18 cellular contexts compared by ENCODE assay signal in the genomic region with DNA sequence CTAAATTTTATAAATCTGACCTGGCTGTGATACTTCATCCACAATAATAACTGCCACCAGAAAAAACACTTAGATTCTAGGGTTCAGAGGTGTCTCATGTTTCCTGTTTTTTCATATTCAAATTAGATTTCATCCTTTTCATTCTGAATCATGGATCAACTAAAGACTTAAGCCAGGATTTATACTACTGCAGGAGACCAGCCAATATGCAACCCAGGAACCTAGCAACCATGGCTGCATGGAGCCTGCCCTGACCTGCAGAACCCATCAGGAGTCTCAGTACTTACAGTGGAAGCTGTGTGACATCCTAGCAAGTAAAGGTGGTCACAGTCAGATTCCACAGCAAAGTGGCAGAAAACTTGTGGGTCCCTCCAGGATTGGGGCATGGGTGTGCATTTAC. TPM values are rescaled to one million over a fixed set of nuclear protein-coding genes. Genes with fewer than 3 reads are reported as not detected.
"Had no signal": no experiment of that assay in that cellular context is flagged by ENCODE, and none has a peak within 500 bp of the region (broad histone marks: within the 10 kb centered on the region; RNA-seq: fewer than 3 reads in every experiment).

No MANE protein-coding gene starts in this region.

- DNase-seq: activated CD4-positive, alpha-beta T cell treated with anti-CD3 and anti-CD28 coated beads, Interleukin-2, amount 50 U/mL, for 48 hours; activated CD4-positive, CD25-positive, alpha-beta regulatory T cell treated with anti-CD3 and anti-CD28 coated beads, Interleukin-2, amount 50 U/mL, for 72 hours; activated effector memory CD4-positive, alpha-beta T cell treated with anti-CD3 and anti-CD28 coated beads, Interleukin-2, amount 50 U/mL, for 16 hours; activated T-cell treated with anti-CD3 and anti-CD28 coated beads, Interleukin-2, amount 50 U/mL, for 4 hours; amygdala; brain microvascular endothelial cell; dorsolateral prefrontal cortex; heart left ventricle; islet precursor cell; left ventricle myocardium inferior; mesenchymal stem cell; nephron progenitor cell; stimulated activated CD4-positive, alpha-beta T cell treated with anti-CD3 and anti-CD28 coated beads, Interleukin-12 subunit alpha, Interleukin-12 subunit beta, amount 100 ng/mL, for 4 hours; stimulated activated naive CD4-positive, alpha-beta T cell treated with Interleukin-2 at 50 U/mL for 16 hours had no signal

- H3K9me3 ChIP-seq: heart left ventricle, left ventricle myocardium inferior, suprapubic skin had no signal

- H3K36me3 ChIP-seq: brain microvascular endothelial cell, heart left ventricle, left ventricle myocardium inferior, suprapubic skin had no signal

- ATAC-seq: activated naive CD4-positive, alpha-beta T cell treated with anti-CD3 and anti-CD28 coated beads, Interleukin-2, amount 50 U/mL, for 72 hours; activated T-cell treated with anti-CD3 and anti-CD28 coated beads, Interleukin-2, amount 50 U/mL, for 4 hours; heart left ventricle had no signal

- H3K4me3 ChIP-seq: dorsolateral prefrontal cortex, heart left ventricle, left ventricle myocardium inferior, suprapubic skin had no signal

- H3K27ac ChIP-seq: brain microvascular endothelial cell, dorsolateral prefrontal cortex, heart left ventricle, left ventricle myocardium inferior, suprapubic skin had no signal

- H3K4me1 ChIP-seq: heart left ventricle, left ventricle myocardium inferior, suprapubic skin had no signal

- H3K27me3 ChIP-seq: brain microvascular endothelial cell, dorsolateral prefrontal cortex, heart left ventricle, suprapubic skin had no signal

RNA-seq across cellular contexts. Expression of a gene that starts 40.5 kb away (rescaled TPM):
- total RNA-seq: activated naive CD4-positive, alpha-beta T cell treated with anti-CD3 and anti-CD28 coated beads, Interleukin-2, amount 50 U/mL, for 72 hours; activated T-cell treated with anti-CD3 and anti-CD28 coated beads, Interleukin-2, amount 50 U/mL, for 4 hours; chondrocyte; left ventricle myocardium inferior; osteocyte had no signal

RNA-seq across cellular contexts. Expression of a gene that starts 44.3 kb away (rescaled TPM):
- total RNA-seq: activated naive CD4-positive, alpha-beta T cell treated with anti-CD3 and anti-CD28 coated beads, Interleukin-2, amount 50 U/mL, for 72 hours; activated T-cell treated with anti-CD3 and anti-CD28 coated beads, Interleukin-2, amount 50 U/mL, for 4 hours; chondrocyte; osteocyte had no signal
